14 cellular contexts compared by ENCODE assay signal in genomic region chr17:65131946-65132345, GRCh38. TPM values are rescaled to one million over a fixed set of nuclear protein-coding genes. Genes with fewer than 3 reads are reported as not detected.
DNase-seq lines count a peak whose midpoint lies in the region; ATAC-seq and TF ChIP-seq lines count a peak whose summit lies in the region.
"Had no signal": no experiment of that assay in that cellular context is flagged by ENCODE, and none has a peak within 500 bp of the region (broad histone marks: within the 10 kb centered on the region; RNA-seq: fewer than 3 reads in every experiment).

No MANE protein-coding gene starts in this region.

- H3K56ac ChIP-seq in mesendoderm (ENCODE audit: low read length) = no peak overlapping the region

- H3K27me3 ChIP-seq in GM23248 (replicated peaks; ENCODE audit: insufficient read depth) (no peaks in the 10 kb centered on the region), SJSA1 (replicated peaks) (no peaks in the 10 kb centered on the region), vagina (no peaks in the 10 kb centered on the region), mesendoderm (ENCODE audit: insufficient read depth, low read length, poor library complexity) (no peaks in the 10 kb centered on the region), neural progenitor cell (peaks cover 17% of the 10 kb centered on the region)

- no peak overlapping the region for H2AK5ac ChIP-seq in mesendoderm (ENCODE audit: low read length)

- in situ Hi-C loops in GM23248 (cut with MboI) = no loop called here

- H3K9me2 ChIP-seq in GM23248 (ENCODE audit: insufficient read depth) = no peaks in the 10 kb centered on the region

- WGBS in GM23248 (ENCODE audit: low coverage in 1 of 2, low lambda C conversion rate in 2 of 2, missing lambda C conversion rate in 2 of 2), 2 experiments = 13 to 15% methylated on average over 5 of the region's 5 CpGs
- WGBS in mesendoderm (ENCODE audit: extremely low coverage, insufficient coverage, low lambda C conversion rate) = no CpG with 5 or more reads among the region's 5 CpGs

- no peak for ATAC-seq in HG02588 (IDR thresholded peaks at IDR 0.05; ENCODE audit: unreplicated experiment)
- ATAC-seq: GM12878 had no signal

- no peak overlapping the region for H4K5ac ChIP-seq in mesendoderm (ENCODE audit: low read length)

- H4K20me1 ChIP-seq in GM23248 (ENCODE audit: insufficient read depth) (no peaks in the 10 kb centered on the region), neural progenitor cell (ENCODE audit: low read depth) (no peaks in the 10 kb centered on the region)

- no peak overlapping the region for H3K27ac Mint-ChIP-seq in neural progenitor cell
- H3K27ac Mint-ChIP-seq: activated naive CD4-positive, alpha-beta T cell treated with anti-CD3 and anti-CD28 coated beads for 36 hours; memory B cell had no signal

- H3K4me1 Mint-ChIP-seq in neural progenitor cell = peaks cover 3% of the 10 kb centered on the region
- H3K4me1 Mint-ChIP-seq: memory B cell had no signal

- H3K9ac ChIP-seq in GM23248 = no peak overlapping the region; the same call in 1 of the 2 replicates
- no peak overlapping the region for H3K9ac ChIP-seq in mesendoderm (ENCODE audit: low read length)
- H3K9ac ChIP-seq in neural progenitor cell = no peak overlapping the region

- no peaks in the 10 kb centered on the region for H3K9me3 Mint-ChIP-seq in neural progenitor cell
- H3K9me3 Mint-ChIP-seq: activated naive CD4-positive, alpha-beta T cell treated with anti-CD3 and anti-CD28 coated beads for 36 hours; central memory CD8-positive, alpha-beta T cell; memory B cell had no signal

- no peak overlapping the region for H2BK15ac ChIP-seq in mesendoderm (replicated peaks; ENCODE audit: low read depth)

- H3K4ac ChIP-seq in mesendoderm (ENCODE audit: low read depth, low read length) = no peak overlapping the region

- H3F3A ChIP-seq in GM23248 (ENCODE audit: insufficient read depth) (peaks cover 6% of the 10 kb centered on the region; the same call in 1 of the 2 replicates), neural progenitor cell (ENCODE audit: low read depth) (peaks cover 6% of the 10 kb centered on the region)

- TF ChIP-seq POLR2A in vagina (IDR thresholded peaks at IDR 0.05) = no peak

- no peak overlapping the region for H2AFZ ChIP-seq in GM23248
- no peak overlapping the region for H2AFZ ChIP-seq in neural progenitor cell (replicated peaks)

- intact Hi-C loops in vagina (cut with DNase I) = no loop called here

- peaks cover 2% of the 10 kb centered on the region for H3K27me3 Mint-ChIP-seq in neural progenitor cell (ENCODE audit: insufficient read depth, low read depth)

- no peak overlapping the region for H3K4me3 Mint-ChIP-seq in neural progenitor cell
- H3K4me3 Mint-ChIP-seq: activated naive CD4-positive, alpha-beta T cell treated with anti-CD3 and anti-CD28 coated beads for 36 hours; central memory CD8-positive, alpha-beta T cell; memory B cell had no signal

- H3K36me3 Mint-ChIP-seq in neural progenitor cell = no peaks in the 10 kb centered on the region
- H3K36me3 Mint-ChIP-seq: memory B cell had no signal

- no peak overlapping the region for H2BK120ac ChIP-seq in mesendoderm (ENCODE audit: low read depth, low read length)

- H3K23ac ChIP-seq in mesendoderm (ENCODE audit: low read length) = no peak overlapping the region

- H3K36me3 ChIP-seq in GM23248 (ENCODE audit: low read depth) = no peaks in the 10 kb centered on the region
- no peaks in the 10 kb centered on the region for H3K36me3 ChIP-seq in SJSA1
- H3K36me3 ChIP-seq in vagina = no peaks in the 10 kb centered on the region
- no peaks in the 10 kb centered on the region for H3K36me3 ChIP-seq in mesendoderm (ENCODE audit: control insufficient read depth, insufficient read depth, low read length)
- H3K36me3 ChIP-seq in neural progenitor cell = no peaks in the 10 kb centered on the region
- H3K36me3 ChIP-seq: spleen had no signal

- peak overlapping the region; percentile 59 for H3K27ac ChIP-seq in GM23248
- H3K27ac ChIP-seq in SJSA1 = no peak overlapping the region
- H3K27ac ChIP-seq in vagina = peak overlapping the region; percentile 40
- H3K27ac ChIP-seq in mesendoderm (ENCODE audit: low read depth, low read length) = no peak overlapping the region
- no peak overlapping the region for H3K27ac ChIP-seq in neural progenitor cell
- H3K27ac ChIP-seq: spleen had no signal

- DNase-seq in GM23248 = peak; percentile 96
- DNase-seq in SJSA1 (ENCODE audit: low read depth in 1 of 2, low spot score in 2 of 2) = peak; percentile 62 to 77
- DNase-seq in fibroblast of peridontal ligament (ENCODE audit: extremely low read depth) = peak; percentile 84
- no peak for DNase-seq in vagina (ENCODE audit: extremely low spot score in 2 of 2)
- DNase-seq in mesendoderm = no peak
- no peak for DNase-seq in neural progenitor cell (ENCODE audit: low spot score)
- DNase-seq: activated naive CD4-positive, alpha-beta T cell treated with anti-CD3 and anti-CD28 coated beads for 36 hours; KG1; NCI-H1694 treated with DMSO at 0.1 percent for 48 hours; spleen had no signal

- H3K4me3 ChIP-seq in GM23248 (no peak overlapping the region), SJSA1 (no peak overlapping the region), vagina (no peak overlapping the region), mesendoderm (ENCODE audit: low read length) (no peak overlapping the region), neural progenitor cell (no peak overlapping the region)
- H3K4me3 ChIP-seq: GM12878, spleen had no signal

- TF ChIP-seq CTCF in vagina (IDR thresholded peaks at IDR 0.05) (no peak), neural progenitor cell (IDR thresholded peaks at IDR 0.05) (no peak)

- H3K9me3 ChIP-seq in GM23248 (ENCODE audit: low read depth) (no peaks in the 10 kb centered on the region), SJSA1 (replicated peaks) (no peaks in the 10 kb centered on the region), vagina (no peaks in the 10 kb centered on the region), neural progenitor cell (ENCODE audit: low read depth) (no peaks in the 10 kb centered on the region)
- H3K9me3 ChIP-seq: spleen had no signal

- no peaks in the 10 kb centered on the region for H3K79me1 ChIP-seq in mesendoderm (ENCODE audit: low read length)

- H3K79me2 ChIP-seq in GM23248 (ENCODE audit: insufficient read depth) = no peaks in the 10 kb centered on the region
- H3K79me2 ChIP-seq in mesendoderm (ENCODE audit: control insufficient read depth, insufficient read depth, low read length) = no peaks in the 10 kb centered on the region
- no peaks in the 10 kb centered on the region for H3K79me2 ChIP-seq in neural progenitor cell (ENCODE audit: low read depth)

- H2BK5ac ChIP-seq in mesendoderm (ENCODE audit: low read length) = no peak overlapping the region

- peaks cover 9% of the 10 kb centered on the region for H3K4me1 ChIP-seq in GM23248 (ENCODE audit: insufficient read depth)
- peaks cover 16% of the 10 kb centered on the region for H3K4me1 ChIP-seq in SJSA1 (replicated peaks)
- H3K4me1 ChIP-seq in vagina = peaks cover 5% of the 10 kb centered on the region
- H3K4me1 ChIP-seq in mesendoderm (ENCODE audit: control insufficient read depth, low read depth, low read length) = no peaks in the 10 kb centered on the region
- no peaks in the 10 kb centered on the region for H3K4me1 ChIP-seq in neural progenitor cell

- H3K4me2 ChIP-seq in GM23248 (ENCODE audit: unreplicated experiment) = no peak overlapping the region
- H3K4me2 ChIP-seq in mesendoderm (ENCODE audit: low read length) = no peak overlapping the region
- H3K4me2 ChIP-seq in neural progenitor cell = no peak overlapping the region

- no peak overlapping the region for H4K8ac ChIP-seq in mesendoderm (ENCODE audit: low read depth, low read length)

- no peak overlapping the region for H3K18ac ChIP-seq in mesendoderm (ENCODE audit: low read length)

RNA-seq across cellular contexts. Expression of gene RGS9, which starts 5.2 kb away (rescaled TPM):
- 0.43 TPM in 1 of 2 replicates, not detected in the other for total RNA-seq in GM23248 (2014; rRNA removed; shearing (Covaris generic))
- 0.76 TPM in 1 of 2 replicates, not detected in the other for polyA plus RNA-seq in GM23248 (2016; fragmentation: Nextera tagmentation; extraction: Ambion mirVana)
- 9.2 and 11.2 TPM in 2 replicates for total RNA-seq in SJSA1 (2014; rRNA removed; shearing (Covaris generic))
- 8.1 TPM for total RNA-seq in vagina
- 14.6 TPM for polyA plus RNA-seq in mesendoderm (2013, experiment 1 of 2)
- 13.9 TPM for polyA plus RNA-seq in mesendoderm (2013, experiment 2 of 2)
- 3.6 and 7.9 TPM in 2 replicates for total RNA-seq in neural progenitor cell (ENCODE audit: low replicate concordance)

Comparison
In these comparisons a context has a peak if more than half of its experiments do, and no peak if none do; other contexts are left out.
1. DNase-seq: peak in GM23248 (single experiment), SJSA1 (2 of 2) and fibroblast of peridontal ligament (single experiment); none in vagina (0 of 2), mesendoderm (single experiment) and neural progenitor cell (single experiment).
2. H3K27ac ChIP-seq: peak in GM23248 (single experiment) and vagina (single experiment); none in SJSA1 (single experiment), mesendoderm (single experiment) and neural progenitor cell (single experiment).